ENCODE assay signal across 8 cellular contexts in genomic region chr10:104291439-104291951, GRCh38.
A peak's percentile ranks its signal among the peaks of the same experiment; 100 is the strongest.
DNase-seq lines count a peak whose midpoint lies in the region; ATAC-seq lines count a peak whose summit lies in the region.

No MANE protein-coding gene starts in this region.

- ATAC-seq in GM18909 (IDR thresholded peaks at IDR 0.05; ENCODE audit: poor library complexity, unreplicated experiment) (peak; percentile 99), HG03135 (IDR thresholded peaks at IDR 0.05; ENCODE audit: unreplicated experiment) (peak; percentile 99)
- ATAC-seq in activated CD4-positive, CD25-positive, alpha-beta regulatory T cell treated with anti-CD3 and anti-CD28 coated beads, Interleukin-2, amount 50 U/mL, for 24 hours = peak; percentile 92 to 96

- DNase-seq in Ammon's horn (ENCODE audit: low spot score) (peak; percentile 93), NCI-H2227 (lab: John Stamatoyannopoulos, UW; ENCODE audit: unreplicated experiment) (peak; percentile 90), cerebellar cortex (ENCODE audit: low spot score) (peak; percentile 90), left kidney (ENCODE audit: low read depth, low spot score) (peak; percentile 94)
- DNase-seq in stimulated activated CD4-positive, alpha-beta T cell treated with anti-CD3 and anti-CD28 coated beads, Interleukin-4, amount 100 ng/mL, for 4 hours = peak; percentile 78 to 85

Comparison
In these comparisons a context has a peak if more than half of its experiments do, and no peak if none do; other contexts are left out.
1. Peak in every context shown above with its lines: DNase-seq and ATAC-seq.